In the genomic region with DNA sequence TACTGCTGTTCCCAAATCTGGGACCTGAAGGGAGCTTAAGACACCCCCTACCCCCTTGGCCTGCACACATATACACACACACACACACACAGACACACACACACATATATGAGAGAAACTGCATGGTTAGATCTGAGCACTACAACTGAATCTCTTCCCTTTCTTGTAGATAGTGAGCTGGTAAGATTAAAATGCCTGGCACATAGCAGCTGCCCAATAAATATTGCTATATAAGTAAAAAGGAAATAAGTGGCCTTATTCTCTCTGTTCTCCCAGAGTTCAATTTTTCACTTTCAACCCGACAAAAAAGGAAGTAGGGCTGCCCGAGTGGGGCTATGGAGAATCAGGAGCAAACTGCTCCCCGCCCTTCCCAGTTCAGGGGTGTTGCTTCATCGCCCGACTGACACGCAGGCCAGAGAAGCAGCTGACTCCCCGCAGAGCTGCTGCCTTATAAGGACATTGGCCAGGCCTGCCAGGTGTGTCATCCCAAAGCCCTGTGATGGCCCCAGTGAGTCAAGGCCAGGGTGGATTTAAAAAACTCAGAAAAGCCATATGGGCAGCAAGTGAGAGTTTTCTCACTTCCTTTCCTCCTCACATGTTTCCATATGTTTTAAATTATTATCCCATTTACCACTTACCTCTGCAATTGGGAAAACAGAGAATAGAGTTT, we compare ENCODE assay signal across 8 cellular contexts.
DNase-seq lines count a peak whose midpoint lies in the region; ATAC-seq and TF ChIP-seq lines count a peak whose summit lies in the region.

No MANE protein-coding gene starts in this region.

- H3K27ac ChIP-seq in SJCRH30 (no peak overlapping the region), gastroesophageal sphincter (peak overlapping the region in 3 of 4 donors; percentile 20 to 69 (median 56)), psoas muscle (peak overlapping the region; percentile 6)

- no peaks in the 10 kb centered on the region for H3K36me3 ChIP-seq in SJCRH30
- H3K36me3 ChIP-seq in gastroesophageal sphincter = no peaks in the 10 kb centered on the region
- no peaks in the 10 kb centered on the region for H3K36me3 ChIP-seq in psoas muscle (ENCODE audit: insufficient read depth in 1 of 2, low read depth in 1 of 2)

- H3K4me3 Mint-ChIP-seq in endothelial cell (ENCODE audit: unreplicated experiment) = no peak overlapping the region

- no peak for TF ChIP-seq CTCF in gastroesophageal sphincter (IDR thresholded peaks at IDR 0.05)
- no peak for TF ChIP-seq CTCF in psoas muscle (IDR thresholded peaks at IDR 0.05)
- no peak for TF ChIP-seq CTCF in endothelial cell (IDR thresholded peaks at IDR 0.05; ENCODE audit: unreplicated experiment)

- DNase-seq in AG08395 (ENCODE audit: low spot score) (peak; percentile 93), SJCRH30 (peak; percentile 66 to 69), psoas muscle (peak; percentile 92 to 94), endothelial cell (ENCODE audit: low spot score) (no peak)
- no peak for DNase-seq in stimulated activated naive CD4-positive, alpha-beta T cell (lab: John Stamatoyannopoulos, UW)

- WGBS in gastroesophageal sphincter (ENCODE audit: low coverage in 1 of 2), 2 donors = 11 to 20% methylated on average over 1 to 2 of the region's 7 CpGs
- WGBS in psoas muscle, 3 donors = 22 to 27% (median 22%) methylated on average over 7 of the region's 7 CpGs

- H3K36me3 Mint-ChIP-seq in endothelial cell (ENCODE audit: low read depth, unreplicated experiment) = no peaks in the 10 kb centered on the region

- no peaks in the 10 kb centered on the region for H3K9me3 Mint-ChIP-seq in endothelial cell (ENCODE audit: unreplicated experiment)

- no peaks in the 10 kb centered on the region for H3K27me3 ChIP-seq in SJCRH30
- H3K27me3 ChIP-seq in gastroesophageal sphincter = no peaks in the 10 kb centered on the region
- no peaks in the 10 kb centered on the region for H3K27me3 ChIP-seq in psoas muscle (ENCODE audit: insufficient read depth in 3 of 3, low read length in 2 of 3)

- H3K4me3 ChIP-seq in SJCRH30 = no peak overlapping the region
- no peak overlapping the region for H3K4me3 ChIP-seq in gastroesophageal sphincter
- H3K4me3 ChIP-seq in psoas muscle = no peak overlapping the region

- no peak overlapping the region for H3K27ac Mint-ChIP-seq in endothelial cell (ENCODE audit: unreplicated experiment)

- H3K4me1 Mint-ChIP-seq in endothelial cell (ENCODE audit: unreplicated experiment) = peaks cover 13% of the 10 kb centered on the region

- peak; percentile 76 for ATAC-seq in GM19043 (IDR thresholded peaks at IDR 0.05; ENCODE audit: low read depth, unreplicated experiment)
- ATAC-seq in HG03159 (IDR thresholded peaks at IDR 0.05; ENCODE audit: unreplicated experiment) = peak; percentile 69
- ATAC-seq in gastroesophageal sphincter = peak; percentile 94
- ATAC-seq in psoas muscle = peak; percentile 91 to 99 (median 98)

- TF ChIP-seq POLR2A in gastroesophageal sphincter (IDR thresholded peaks at IDR 0.05) = no peak

- peaks cover 15% of the 10 kb centered on the region for H3K4me1 ChIP-seq in SJCRH30
- H3K4me1 ChIP-seq in gastroesophageal sphincter = no peaks in the 10 kb centered on the region
- no peaks in the 10 kb centered on the region for H3K4me1 ChIP-seq in psoas muscle

- TF ChIP-seq EP300 in gastroesophageal sphincter (IDR thresholded peaks at IDR 0.05) = no peak

- intact Hi-C loops in psoas muscle (cut with DNase I) = no loop called here

- H3K9me3 ChIP-seq in SJCRH30 (replicated peaks) (no peaks in the 10 kb centered on the region), gastroesophageal sphincter (no peaks in the 10 kb centered on the region), psoas muscle (no peaks in the 10 kb centered on the region)

- H3K27me3 Mint-ChIP-seq in endothelial cell (ENCODE audit: unreplicated experiment) = peaks cover 1% of the 10 kb centered on the region

Comparison
In these comparisons a context has a peak if more than half of its experiments do, and no peak if none do; other contexts are left out.
1. DNase-seq: peak in AG08395 (single experiment), SJCRH30 (2 of 2) and psoas muscle (2 of 2); none in stimulated activated naive CD4-positive, alpha-beta T cell (0 of 6) and endothelial cell (single experiment).
2. Peak in every context shown above with its lines, with median percentiles within 50 percentile points of each other: ATAC-seq.